ENCODE assay signal across 12 cellular contexts in the genomic region with DNA sequence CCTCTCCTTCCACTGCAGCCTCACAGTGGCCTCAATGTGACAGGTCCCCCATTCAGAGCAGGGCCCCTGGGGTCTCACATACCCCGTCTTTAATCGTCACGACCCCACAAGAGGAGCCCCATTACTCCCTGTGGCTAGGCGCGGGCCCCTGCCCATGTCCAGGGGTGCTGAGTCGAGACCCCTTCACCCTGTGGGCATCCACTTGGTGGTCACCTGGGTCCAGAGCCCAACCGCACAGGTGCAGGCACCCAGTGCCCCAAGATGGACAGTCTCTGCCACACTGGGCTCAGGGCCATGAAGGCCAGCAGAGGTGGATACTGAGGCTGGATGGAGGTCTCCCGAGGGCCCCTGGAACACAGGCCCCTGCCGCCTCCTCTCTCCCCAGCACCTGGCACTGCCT. TPM values are rescaled to one million over a fixed set of nuclear protein-coding genes. Genes with fewer than 3 reads are reported as not detected.
DNase-seq lines count a peak whose midpoint lies in the region; ATAC-seq and TF ChIP-seq lines count a peak whose summit lies in the region.
"Had no signal": no experiment of that assay in that cellular context is flagged by ENCODE, and none has a peak within 500 bp of the region (broad histone marks: within the 10 kb centered on the region; RNA-seq: fewer than 3 reads in every experiment).

No MANE protein-coding gene starts in this region.

- ATAC-seq in effector memory CD8-positive, alpha-beta T cell (replicated peaks): no peak
- ATAC-seq in GM19397 (IDR thresholded peaks at IDR 0.05; ENCODE audit: unreplicated experiment): no peak

- H3K4me1 ChIP-seq in DOHH2 (ENCODE audit: control insufficient read depth, low read length) (peaks cover 49% of the 10 kb centered on the region), OCI-LY1 (ENCODE audit: insufficient read depth, low read length, severe bottlenecking) (peaks cover 61% of the 10 kb centered on the region), skeletal muscle satellite cell (ENCODE audit: control insufficient read depth, insufficient read depth, low read length) (peaks cover 40% of the 10 kb centered on the region)

- H3F3A ChIP-seq in DOHH2 (ENCODE audit: control insufficient read depth, insufficient read depth) (peaks cover 11% of the 10 kb centered on the region), OCI-LY1 (ENCODE audit: insufficient read depth, low read length) (peaks cover 5% of the 10 kb centered on the region)

- H3K36me3 ChIP-seq in DOHH2 (ENCODE audit: control insufficient read depth, low read length): peaks cover 73% of the 10 kb centered on the region
- H3K36me3 ChIP-seq in OCI-LY1 (ENCODE audit: insufficient read depth, low read length): peaks cover 30% of the 10 kb centered on the region
- peaks cover 22% of the 10 kb centered on the region for H3K36me3 ChIP-seq in skeletal muscle satellite cell (ENCODE audit: insufficient read depth, low read length)

- H3K4me3 ChIP-seq in DOHH2 (ENCODE audit: low read length): peak overlapping the region; percentile 100
- H3K4me3 ChIP-seq in OCI-LY1 (ENCODE audit: low read depth, low read length, poor library complexity, severe bottlenecking): peak overlapping the region; percentile 99
- no peak overlapping the region for H3K4me3 ChIP-seq in skeletal muscle satellite cell (ENCODE audit: low read length)
- H3K4me3 ChIP-seq: SJCRH30 had no signal

- H3K9ac ChIP-seq in OCI-LY1 (ENCODE audit: low read length) (peak overlapping the region; percentile 99; the same call in 1 of the 2 replicates), skeletal muscle satellite cell (ENCODE audit: low read depth, low read length) (no peak overlapping the region)

- peaks cover 45% of the 10 kb centered on the region for H4K20me1 ChIP-seq in DOHH2 (ENCODE audit: control insufficient read depth, insufficient read depth, low read depth, low read length)
- H4K20me1 ChIP-seq in OCI-LY1 (ENCODE audit: insufficient read depth, low read length): no peaks in the 10 kb centered on the region

- no peaks in the 10 kb centered on the region for H3K9me3 Mint-ChIP-seq in effector memory CD8-positive, alpha-beta T cell

- H3K9me3 ChIP-seq in DOHH2 (ENCODE audit: control insufficient read depth, insufficient read depth, low read length) (no peaks in the 10 kb centered on the region), OCI-LY1 (ENCODE audit: low read length) (no peaks in the 10 kb centered on the region), skeletal muscle satellite cell (replicated peaks; ENCODE audit: low read length) (no peaks in the 10 kb centered on the region)
- H3K9me3 ChIP-seq: SJCRH30 had no signal

- H3K9me2 ChIP-seq in DOHH2 (replicated peaks; ENCODE audit: control insufficient read depth, low read length) (no peaks in the 10 kb centered on the region), OCI-LY1 (ENCODE audit: low read depth, low read length) (no peaks in the 10 kb centered on the region)

- H3K27ac Mint-ChIP-seq in effector memory CD8-positive, alpha-beta T cell: peak overlapping the region; percentile 88 to 100

- no peaks in the 10 kb centered on the region for H3K27me3 Mint-ChIP-seq in effector memory CD8-positive, alpha-beta T cell

- no peak overlapping the region for H3K27ac ChIP-seq in DOHH2 (ENCODE audit: low read depth, low read length)
- H3K27ac ChIP-seq in OCI-LY1 (ENCODE audit: low read depth, low read length, poor library complexity, severe bottlenecking): peak overlapping the region; percentile 75
- H3K27ac ChIP-seq: SJCRH30 had no signal

- H3K79me2 ChIP-seq in DOHH2 (ENCODE audit: control insufficient read depth, low read length) (peaks cover 81% of the 10 kb centered on the region), OCI-LY1 (ENCODE audit: insufficient read depth, low read length) (peaks cover 54% of the 10 kb centered on the region)

- no peak overlapping the region for H2AFZ ChIP-seq in OCI-LY1 (ENCODE audit: low read length)

- peak overlapping the region; percentile 92 for H3K4me3 Mint-ChIP-seq in effector memory CD8-positive, alpha-beta T cell

- peaks cover 32 to 43% of the 10 kb centered on the region in 2 donors for H3K4me1 Mint-ChIP-seq in effector memory CD8-positive, alpha-beta T cell (ENCODE audit: low read depth in 2 of 2)

- peaks cover 66% of the 10 kb centered on the region for H3K36me3 Mint-ChIP-seq in effector memory CD8-positive, alpha-beta T cell (ENCODE audit: insufficient read depth)

- no peaks in the 10 kb centered on the region for H3K27me3 ChIP-seq in DOHH2 (ENCODE audit: control insufficient read depth, low read length)
- no peaks in the 10 kb centered on the region for H3K27me3 ChIP-seq in OCI-LY1 (ENCODE audit: insufficient read depth, low read length)
- H3K27me3 ChIP-seq in skeletal muscle satellite cell (ENCODE audit: control insufficient read depth, insufficient read depth, low read length): no peaks in the 10 kb centered on the region
- H3K27me3 ChIP-seq: SJCRH30 had no signal

- no peak for TF ChIP-seq CTCF in DOHH2 (IDR thresholded peaks at IDR 0.05; ENCODE audit: low read depth, low read length, poor library complexity, severe bottlenecking)
- no peak for TF ChIP-seq CTCF in OCI-LY1 (IDR thresholded peaks at IDR 0.05; ENCODE audit: low read length)

- DNase-seq in effector memory CD8-positive, alpha-beta T cell: no peak
- DNase-seq in NCI-H1436 (lab: John Stamatoyannopoulos, UW) (no peak), NCI-H2171 (lab: John Stamatoyannopoulos, UW) (no peak)
- DNase-seq: cerebellar nuclear complex, DMS79 treated with DMSO at 0.1 percent for 48 hours, NCI-H2081, SJCRH30 had no signal

- H3K4me2 ChIP-seq in DOHH2 (ENCODE audit: low read length): peak overlapping the region; percentile 99
- H3K4me2 ChIP-seq in OCI-LY1 (ENCODE audit: low read length): peak overlapping the region; percentile 99
- H3K4me2 ChIP-seq in skeletal muscle satellite cell (ENCODE audit: low read length): peak overlapping the region; percentile 100

RNA-seq across cellular contexts. Expression of gene TMEM259, which starts 3.0 kb away (rescaled TPM):
- 74.0 and 76.0 TPM in 2 replicates for total RNA-seq in skeletal muscle satellite cell (2012; rRNA removed)

RNA-seq across cellular contexts. Expression of gene RNU6-2, which starts 3.4 kb away (rescaled TPM):
- total RNA-seq in skeletal muscle satellite cell (2012; rRNA removed): not detected in 2 replicates
- total RNA-seq: activated CD8-positive, alpha-beta memory T cell treated with anti-CD3 and anti-CD28 coated beads for 36 hours; SJCRH30 had no signal

RNA-seq across cellular contexts. Expression of gene CNN2, which starts 8.5 kb away (rescaled TPM):
- total RNA-seq in skeletal muscle satellite cell (2012; rRNA removed): 63.9 and 119 TPM in 2 replicates

RNA-seq across cellular contexts. Expression of gene GRIN3B, which starts 17.7 kb away (rescaled TPM):
- total RNA-seq in skeletal muscle satellite cell (2012; rRNA removed): 0.22 TPM in 1 of 2 replicates, not detected in the other
- total RNA-seq: activated CD8-positive, alpha-beta memory T cell treated with anti-CD3 and anti-CD28 coated beads for 36 hours; SJCRH30 had no signal

RNA-seq across cellular contexts. Expression of gene ABCA7, which starts 22.0 kb away (rescaled TPM):
- total RNA-seq in skeletal muscle satellite cell (2012; rRNA removed): 4.8 and 5.1 TPM in 2 replicates
